Comparison of ENCODE assay signal across 14 cellular contexts in genomic region chr20:34334654-34335407, GRCh38. TPM values are rescaled to one million over a fixed set of nuclear protein-coding genes. Genes with fewer than 3 reads are reported as not detected.
DNase-seq lines count a peak whose midpoint lies in the region; ATAC-seq, FAIRE-seq and TF ChIP-seq lines count a peak whose summit lies in the region.
"Had no signal": no experiment of that assay in that cellular context is flagged by ENCODE, and none has a peak within 500 bp of the region (broad histone marks: within the 10 kb centered on the region; RNA-seq: fewer than 3 reads in every experiment).

No MANE protein-coding gene starts in this region.

- H2AFZ ChIP-seq in SK-N-SH (ENCODE audit: low read depth) (0 out of 2 replicates have a peak overlapping the region, but pooled peaks have one; percentile 47), HepG2 (ENCODE audit: low read length) (peak overlapping the region; percentile 16)

- no peaks in the 10 kb centered on the region for H3K9me2 ChIP-seq in SK-N-SH

- TSS peak; percentile 93 for BruUV-seq in HepG2 (replicated peaks; lab: Mats Ljungman, UMichigan)

- no peaks in the 10 kb centered on the region for H4K20me1 ChIP-seq in SK-N-SH (ENCODE audit: insufficient read depth)
- no peaks in the 10 kb centered on the region for H4K20me1 ChIP-seq in HepG2 (ENCODE audit: insufficient read depth, low read length)

- intact Hi-C loops in HepG2 (cut with micrococcal nuclease; ENCODE audit: unreplicated experiment) (loop anchor here (5.0 kb wide), 1 partner anchor 72 kb away; no protein-coding TSS in a partner anchor), testis (cut with DNase I; ENCODE audit: low total_unique reads) (no loop called here)

- H3K27me3 ChIP-seq in SK-N-SH (ENCODE audit: insufficient read depth), result no peaks in the 10 kb centered on the region
- H3K27me3 ChIP-seq in HepG2 (ENCODE audit: control insufficient read depth in 1 of 2, insufficient read depth in 2 of 2, low read length in 2 of 2), result no peaks in the 10 kb centered on the region
- no peaks in the 10 kb centered on the region for H3K27me3 ChIP-seq in testis

- H3K4me3 ChIP-seq in SK-N-SH (ENCODE audit: low read depth in 2 of 2, low read length in 1 of 2) (no peak overlapping the region), HepG2 (replicated peaks in 1 of 3; ENCODE audit: insufficient read depth in 1 of 3, low read depth in 2 of 3, low read length in 3 of 3) (peak overlapping the region in 2 of 3 experiments; percentile 3 to 53; a peak in 2 of 6 replicates), testis (no peak overlapping the region)

- TF ChIP-seq POLR2A in HepG2 (IDR thresholded peaks at IDR 0.05; ENCODE audit: insufficient read depth in 1 of 2, low read depth in 2 of 2, low read length in 2 of 2), result no peak
- no peak for TF ChIP-seq POLR2A in testis (IDR thresholded peaks at IDR 0.05)

- no peak for TF ChIP-seq EP300 in SK-N-SH (IDR thresholded peaks at IDR 0.05; ENCODE audit: borderline replicate concordance in 1 of 2, low read depth in 1 of 2, low read length in 1 of 2)
- TF ChIP-seq EP300 in HepG2 (IDR thresholded peaks at IDR 0.05; ENCODE audit: low read depth in 2 of 2, low read length in 2 of 2), result peak in 1 of 2 experiments; percentile 54; a peak in 2 of 4 replicates
- no peak for TF ChIP-seq EP300 in HepG2 (CRISPR knock-in tag; IDR thresholded peaks at IDR 0.05; ENCODE audit: borderline replicate concordance)

- H3K4me2 ChIP-seq in SK-N-SH (no peak overlapping the region), HepG2 (ENCODE audit: low read depth, low read length) (peak overlapping the region; percentile 72)

- TF ChIP-seq CTCF in SK-N-SH (IDR thresholded peaks at IDR 0.05), result no peak
- no peak; the same call in 1 of the 2 replicates for TF ChIP-seq CTCF in HepG2 (CRISPR knock-in tag; IDR thresholded peaks at IDR 0.05)
- no peak for TF ChIP-seq CTCF in testis (IDR thresholded peaks at IDR 0.05)

- POLR2A ChIA-PET in SK-N-SH (lab: Yijun Ruan, JAX), result no interaction called here
- POLR2A ChIA-PET in HepG2 (lab: Yijun Ruan, JAX), result interaction anchor here (0.8 to 7.5 kb wide), 13 partner anchors 10 to 491 kb away, joined by 3 to 89 read pairs (median 4); partner anchors contain the start of genes AHCY, ITCH and NCOA6

- H3K79me2 ChIP-seq in SK-N-SH (ENCODE audit: insufficient read depth) (no peaks in the 10 kb centered on the region), HepG2 (ENCODE audit: insufficient read depth, low read length) (no peaks in the 10 kb centered on the region)

- no peaks in the 10 kb centered on the region for H3F3A ChIP-seq in SK-N-SH (replicated peaks; ENCODE audit: insufficient read depth)

- 83% methylated on average over 5 of the region's 5 CpGs for WGBS in SK-N-SH (ENCODE audit: low lambda C conversion rate)
- WGBS in HepG2 (ENCODE audit: low lambda C conversion rate), result 27% methylated on average over 5 of the region's 5 CpGs
- 66 to 71% methylated on average over 3 to 5 of the region's 5 CpGs for WGBS in testis, 2 donors

- no peak overlapping the region for H3K27ac ChIP-seq in SK-N-SH (ENCODE audit: low read depth in 2 of 2, low read length in 1 of 2)
- peak overlapping the region; percentile 97 for H3K27ac ChIP-seq in caudate nucleus (ENCODE audit: low read depth, low read length)
- H3K27ac ChIP-seq in HepG2 (ENCODE audit: extremely low read length, insufficient read depth, low read length), result peak overlapping the region; percentile 59
- H3K27ac ChIP-seq in testis, result no peak overlapping the region
- H3K27ac ChIP-seq: 22Rv1 had no signal

- TF ChIP-seq RAD21 in SK-N-SH (IDR thresholded peaks at IDR 0.05; ENCODE audit: low read length), result no peak
- no peak for TF ChIP-seq RAD21 in HepG2 (CRISPR knock-in tag; IDR thresholded peaks at IDR 0.05)

- in situ Hi-C loops in HepG2 (cut with HindIII; ENCODE audit: extremely low pct_ligation_motif_present, low pct_unique_long_range_greater_than_20kb), result no loop called here

- H3K4me1 ChIP-seq in SK-N-SH (ENCODE audit: control insufficient read depth in 1 of 2, insufficient read depth in 2 of 2, low read depth in 1 of 2, low read length in 1 of 2), result no peaks in the 10 kb centered on the region
- H3K4me1 ChIP-seq in HepG2 (ENCODE audit: insufficient read depth, low read length), result peaks cover 70% of the 10 kb centered on the region
- peaks cover 4% of the 10 kb centered on the region for H3K4me1 ChIP-seq in testis

- DNase-seq in SK-N-SH (no peak), caudate nucleus (lab: John Stamatoyannopoulos, UW) (peak in 59 of 61 donors; percentile 31 to 96 (median 83)), HepG2 (ENCODE audit: low spot score) (peak; percentile 83), testis (peak; percentile 32), activated gamma-delta T cell (lab: John Stamatoyannopoulos, UW) (no peak), iPS-NIHi7 (ENCODE audit: extremely low spot score) (no peak)
- DNase-seq in stimulated activated CD4-positive, alpha-beta T cell treated with anti-CD3 and anti-CD28 coated beads, Interleukin-1b, Interleukin-23, amount 100 ng/mL, for 48 hours, result no peak
- DNase-seq: activated CD4-positive, CD25-positive, alpha-beta regulatory T cell treated with anti-CD3 and anti-CD28 coated beads, Interleukin-2, amount 50 U/mL, for 72 hours; activated gamma-delta T cell treated with Interleukin-2 at 50 U/mL for 16 hours; DMS 273 treated with DMSO at 0.1 percent for 48 hours; NCI-H1092 treated with DMSO at 0.1 percent for 48 hours; stimulated activated CD8-positive, alpha-beta memory T cell treated with anti-CD3 and anti-CD28 coated beads, Interleukin-4, amount 100 ng/mL, for 48 hours had no signal

- CTCF ChIA-PET in SK-N-SH (lab: Yijun Ruan, JAX), result interaction anchor here (1.2 to 5.2 kb wide), 2 partner anchors 23 to 139 kb away, joined by 4 to 40 read pairs; no protein-coding TSS in a partner anchor
- CTCF ChIA-PET in HepG2 (lab: Yijun Ruan, JAX; ENCODE audit: low intra/inter-chr PET ratio, low total read pairs), result no interaction called here

- H3K9me3 ChIP-seq in SK-N-SH (no peaks in the 10 kb centered on the region), HepG2 (ENCODE audit: low read length) (no peaks in the 10 kb centered on the region), testis (no peaks in the 10 kb centered on the region)

- H3K36me3 ChIP-seq in SK-N-SH (replicated peaks in 1 of 2; ENCODE audit: control insufficient read depth in 1 of 2, insufficient read depth in 2 of 2, low read length in 1 of 2) (no peaks in the 10 kb centered on the region), HepG2 (replicated peaks in 1 of 2; ENCODE audit: control insufficient read depth in 1 of 2, insufficient read depth in 2 of 2, low read length in 2 of 2) (no peaks in the 10 kb centered on the region), testis (ENCODE audit: low read depth, missing control alignments) (no peaks in the 10 kb centered on the region)

- H3K9ac ChIP-seq in SK-N-SH, result no peak overlapping the region
- H3K9ac ChIP-seq in HepG2 (ENCODE audit: insufficient read depth, low read depth, low read length), result peak overlapping the region; percentile 50

- no peak for FAIRE-seq in HepG2 (lab: Jason Lieb, UNC)

- ATAC-seq in SK-N-SH treated with all-trans-retinoic acid at 6 μM for 48 hours (no peak), HepG2 (peak; percentile 50)

RNA-seq across cellular contexts. Expression of gene ITCH, which starts 28.2 kb away (rescaled TPM):
- polyA plus RNA-seq in SK-N-SH (2012; rRNA removed) (3.8 and 4.1 TPM in 2 replicates), HepG2 (2011; rRNA removed) (17.4 and 20.5 TPM in 2 replicates), testis (ENCODE audit: insufficient read depth, low read depth, low replicate concordance) (75.4 TPM)
- 5.5 and 6.7 TPM in 2 replicates for polyA plus RNA-seq in SK-N-SH (2012; cell fraction: cytosol; rRNA removed)
- 3.1 and 6.3 TPM in 2 replicates for polyA plus RNA-seq in SK-N-SH (2012; cell fraction: nucleus; rRNA removed)
- total RNA-seq in HepG2 (2016; rRNA removed; fragmentation: Illumina TruSeq; extraction: Trizol) (112 and 162 TPM in 2 replicates), testis (100 to 1,000 TPM in 1 of 2 donors, 10 to 100 TPM in 1; 88.1 to 107 TPM)
- 73.1 and 80.6 TPM in 2 replicates for total RNA-seq in HepG2 (2016; cell fraction: cytosol; rRNA removed; fragmentation: Illumina TruSeq; extraction: Trizol; ENCODE audit: low read depth)
- 111 and 151 TPM in 2 replicates for total RNA-seq in HepG2 (2016; cell fraction: insoluble cytoplasmic fraction; rRNA removed; fragmentation: Illumina TruSeq; extraction: Trizol)
- 75.4 and 81.7 TPM in 2 replicates for total RNA-seq in HepG2 (2016; cell fraction: membrane; rRNA removed; fragmentation: Illumina TruSeq; extraction: Trizol)
- 124 and 131 TPM in 2 replicates for total RNA-seq in HepG2 (2016; cell fraction: nucleus; rRNA removed; fragmentation: Illumina TruSeq; extraction: Trizol)
- polyA plus RNA-seq in HepG2 (2011; cell fraction: cytosol; rRNA removed), result 7.4 and 12.7 TPM in 2 replicates
- 12.2 and 17.3 TPM in 2 replicates for polyA plus RNA-seq in HepG2 (2011; cell fraction: nucleus; rRNA removed)
- polyA plus RNA-seq in HepG2 (2012), result 44.6 and 45.2 TPM in 2 replicates
- polyA plus RNA-seq in HepG2 (2016; cell fraction: cytosol; fragmentation: Illumina TruSeq; extraction: Trizol; ENCODE audit: low read depth), result 5.3 and 6.3 TPM in 2 replicates
- polyA plus RNA-seq in HepG2 (2016; cell fraction: insoluble cytoplasmic fraction; fragmentation: Illumina TruSeq; extraction: Trizol; ENCODE audit: low read depth), result 65.3 and 70.7 TPM in 2 replicates
- 15.2 and 15.3 TPM in 2 replicates for polyA plus RNA-seq in HepG2 (2016; cell fraction: membrane; fragmentation: Illumina TruSeq; extraction: Trizol; ENCODE audit: low read depth)
- polyA plus RNA-seq in HepG2 (2016; cell fraction: nucleus; fragmentation: Illumina TruSeq; extraction: Trizol; ENCODE audit: insufficient read depth, low read depth), result 55.0 and 61.2 TPM in 2 replicates
- 30.6 and 37.6 TPM in 2 replicates for polyA minus RNA-seq in HepG2 (2011; rRNA and poly(A)+ RNA removed; ENCODE audit: low replicate concordance)
- polyA minus RNA-seq in HepG2 (2011; cell fraction: cytosol; rRNA and poly(A)+ RNA removed), result 38.7 and 40.1 TPM in 2 replicates
- polyA minus RNA-seq in HepG2 (2011; cell fraction: nucleus; rRNA and poly(A)+ RNA removed), result 79.4 and 86.2 TPM in 2 replicates

RNA-seq across cellular contexts. Expression of gene AHCY, which starts 31.7 kb away (rescaled TPM):
- polyA plus RNA-seq in SK-N-SH (2012; rRNA removed) (196 and 215 TPM in 2 replicates), HepG2 (2011; rRNA removed) (419 and 492 TPM in 2 replicates), testis (ENCODE audit: insufficient read depth, low read depth, low replicate concordance) (237 TPM)
- 105 and 162 TPM in 2 replicates for polyA plus RNA-seq in SK-N-SH (2012; cell fraction: cytosol; rRNA removed)
- 132 and 204 TPM in 2 replicates for polyA plus RNA-seq in SK-N-SH (2012; cell fraction: nucleus; rRNA removed)
- total RNA-seq in HepG2 (2016; rRNA removed; fragmentation: Illumina TruSeq; extraction: Trizol) (407 and 447 TPM in 2 replicates), testis (100 to 1,000 TPM; 127 to 178 TPM)
- 184 and 192 TPM in 2 replicates for total RNA-seq in HepG2 (2016; cell fraction: cytosol; rRNA removed; fragmentation: Illumina TruSeq; extraction: Trizol; ENCODE audit: low read depth)
- total RNA-seq in HepG2 (2016; cell fraction: insoluble cytoplasmic fraction; rRNA removed; fragmentation: Illumina TruSeq; extraction: Trizol), result 393 and 407 TPM in 2 replicates
- total RNA-seq in HepG2 (2016; cell fraction: membrane; rRNA removed; fragmentation: Illumina TruSeq; extraction: Trizol), result 419 and 431 TPM in 2 replicates
- 242 and 265 TPM in 2 replicates for total RNA-seq in HepG2 (2016; cell fraction: nucleus; rRNA removed; fragmentation: Illumina TruSeq; extraction: Trizol)
- 522 and 613 TPM in 2 replicates for polyA plus RNA-seq in HepG2 (2011; cell fraction: cytosol; rRNA removed)
- polyA plus RNA-seq in HepG2 (2011; cell fraction: nucleus; rRNA removed), result 339 and 378 TPM in 2 replicates
- polyA plus RNA-seq in HepG2 (2012), result 339 and 364 TPM in 2 replicates
- 232 and 234 TPM in 2 replicates for polyA plus RNA-seq in HepG2 (2016; cell fraction: cytosol; fragmentation: Illumina TruSeq; extraction: Trizol; ENCODE audit: low read depth)
- polyA plus RNA-seq in HepG2 (2016; cell fraction: insoluble cytoplasmic fraction; fragmentation: Illumina TruSeq; extraction: Trizol; ENCODE audit: low read depth), result 393 and 446 TPM in 2 replicates
- polyA plus RNA-seq in HepG2 (2016; cell fraction: membrane; fragmentation: Illumina TruSeq; extraction: Trizol; ENCODE audit: low read depth), result 384 and 399 TPM in 2 replicates
- polyA plus RNA-seq in HepG2 (2016; cell fraction: nucleus; fragmentation: Illumina TruSeq; extraction: Trizol; ENCODE audit: insufficient read depth, low read depth), result 372 and 382 TPM in 2 replicates
- polyA minus RNA-seq in HepG2 (2011; rRNA and poly(A)+ RNA removed; ENCODE audit: low replicate concordance), result 730 and 1,221 TPM in 2 replicates
- polyA minus RNA-seq in HepG2 (2011; cell fraction: cytosol; rRNA and poly(A)+ RNA removed), result 306 and 309 TPM in 2 replicates
- polyA minus RNA-seq in HepG2 (2011; cell fraction: nucleus; rRNA and poly(A)+ RNA removed), result 166 and 188 TPM in 2 replicates

Comparison
In these comparisons a context has a peak if more than half of its experiments do, and no peak if none do; other contexts are left out.
1. DNase-seq: peak in caudate nucleus (59 of 61), HepG2 (single experiment) and testis (single experiment); none in SK-N-SH (single experiment), activated gamma-delta T cell (single experiment), stimulated activated CD4-positive, alpha-beta T cell treated with anti-CD3 and anti-CD28 coated beads, Interleukin-1b, Interleukin-23, amount 100 ng/mL, for 48 hours (single experiment) and iPS-NIHi7 (single experiment).
2. H3K27ac ChIP-seq: peak in caudate nucleus (single experiment) and HepG2 (single experiment); none in SK-N-SH (0 of 2) and testis (0 of 2).
3. H3K4me3 ChIP-seq: peak in HepG2 (2 of 3); none in SK-N-SH (0 of 2) and testis (0 of 2).
4. Of the 25 proteins assayed by ChIP-seq in both HepG2 and SK-N-SH: peak only in HepG2: FOSL2, RFX5, RXRA and YY1; only in SK-N-SH: none; in both: none; in neither: 19; mixed calls (peak in some experiments, not most) for 2.